6 cellular contexts compared by ENCODE assay signal in genomic region chr12:63663005-63663404, GRCh38. TPM values are rescaled to one million over a fixed set of nuclear protein-coding genes. Genes with fewer than 3 reads are reported as not detected.
DNase-seq lines count a peak whose midpoint lies in the region; ATAC-seq, FAIRE-seq and TF ChIP-seq lines count a peak whose summit lies in the region.
"Not testable (repeated sequence)": the region's sequence is repeated elsewhere in the genome, so short reads cannot be mapped to it uniquely, and the experiment has no call there.
"Had no signal": no experiment of that assay in that cellular context is flagged by ENCODE, and none has a peak within 500 bp of the region (broad histone marks: within the 10 kb centered on the region; RNA-seq: fewer than 3 reads in every experiment).

No MANE protein-coding gene starts in this region.

- not testable (repeated sequence) for H2BK120ac ChIP-seq in IMR-90 (ENCODE audit: low read depth, low read length); H1 (replicated peaks; ENCODE audit: low read depth, low read length)

- not testable (repeated sequence) for H3K9me3 ChIP-seq in IMR-90 (ENCODE audit: control insufficient read depth, insufficient read depth, low read length); H1 (ENCODE audit: insufficient read depth in 2 of 2, low read depth in 1 of 2, low read length in 1 of 2)

- not testable (repeated sequence) for H2AK9ac ChIP-seq in IMR-90 (replicated peaks; ENCODE audit: low read depth, low read length, poor library complexity)

- H3K4me1 ChIP-seq in IMR-90 (ENCODE audit: control insufficient read depth, insufficient read depth, low read length); H1 (replicated peaks in 1 of 4; ENCODE audit: control insufficient read depth in 3 of 4, insufficient read depth in 4 of 4, low read length in 3 of 4): not testable (repeated sequence)
- peaks cover 51% of the 10 kb centered on the region for H3K4me1 ChIP-seq in KMS-11 (ENCODE audit: low read depth, poor library complexity, severe bottlenecking)

- H4K20me1 ChIP-seq in IMR-90 (ENCODE audit: insufficient read depth, low read length); KMS-11 (ENCODE audit: insufficient read depth); H1 (replicated peaks in 1 of 2; ENCODE audit: control insufficient read depth in 1 of 2, insufficient read depth in 2 of 2, low read length in 2 of 2): not testable (repeated sequence)

- TF ChIP-seq CTCF in IMR-90 (conservative IDR thresholded peaks at IDR 0.05; ENCODE audit: low read depth, low read length); KMS-11 (conservative IDR thresholded peaks at IDR 0.05; ENCODE audit: low read depth, low read length); H1 (IDR thresholded peaks at IDR 0.05; ENCODE audit: control extremely low read depth in 1 of 3, insufficient read depth in 1 of 3, low read depth in 1 of 3, low read length in 3 of 3): not testable (repeated sequence)

- WGBS in IMR-90 (ENCODE audit: extremely low coverage in 2 of 2, insufficient read length in 1 of 2), 2 experiments, result no CpG with 5 or more reads among the region's 7 CpGs
- WGBS in H1 (ENCODE audit: extremely low coverage in 1 of 2, insufficient coverage in 1 of 2, insufficient read length in 1 of 2, insufficient replicate concordance in 2 of 2, low coverage in 1 of 2, low lambda C conversion rate in 2 of 2, missing lambda C conversion rate in 1 of 2), 2 experiments, result 86% methylated on average over 7 of the region's 7 CpGs; no CpG with 5 or more reads in 1 of the 2 experiments

- not testable (repeated sequence) for H2AK5ac ChIP-seq in IMR-90 (ENCODE audit: low read depth, low read length); H1 (ENCODE audit: low read depth, low read length)

- not testable (repeated sequence) for FAIRE-seq in H1 (lab: Jason Lieb, UNC)

- H2BK15ac ChIP-seq in IMR-90 (ENCODE audit: low read depth, low read length); H1 (ENCODE audit: low read length): not testable (repeated sequence)

- H2BK5ac ChIP-seq in IMR-90 (ENCODE audit: low read depth, low read length, poor library complexity, severe bottlenecking); H1 (ENCODE audit: low read depth, low read length): not testable (repeated sequence)

- CTCF ChIA-PET in IMR-90 (lab: Yijun Ruan, JAX); H1 (lab: Charles Lee; ENCODE audit: partially characterized antibody): not testable (repeated sequence)

- not testable (repeated sequence) for H3K79me1 ChIP-seq in IMR-90 (ENCODE audit: low read depth in 1 of 2, low read length in 2 of 2); H1 (ENCODE audit: low read depth, low read length)

- not testable (repeated sequence) for H3K79me2 ChIP-seq in KMS-11 (ENCODE audit: insufficient read depth, low read depth); H1 (ENCODE audit: control insufficient read depth in 1 of 2, insufficient read depth in 2 of 2, low read length in 2 of 2)

- not testable (repeated sequence) for H3K9me1 ChIP-seq in IMR-90 (ENCODE audit: insufficient read depth, low read length)

- H3K23ac ChIP-seq in IMR-90 (ENCODE audit: low read depth, low read length); H1 (ENCODE audit: insufficient read length): not testable (repeated sequence)

- H3K36me3 ChIP-seq in IMR-90 (ENCODE audit: control insufficient read depth, insufficient read depth, low read length); KMS-11 (ENCODE audit: insufficient read depth); H1 (ENCODE audit: control insufficient read depth in 2 of 4, insufficient read depth in 4 of 4, low read length in 3 of 4): not testable (repeated sequence)

- not testable (repeated sequence) for H3K4ac ChIP-seq in IMR-90 (ENCODE audit: low read depth, low read length); H1 (replicated peaks; ENCODE audit: insufficient read length, low read depth, low read length)

- not testable (repeated sequence) for H3K23me2 ChIP-seq in H1 (ENCODE audit: low read depth, low read length)

- not testable (repeated sequence) for H2AFZ ChIP-seq in IMR-90 (replicated peaks; ENCODE audit: low read length, poor library complexity); KMS-11 (ENCODE audit: low read depth); H1 (ENCODE audit: low read length)

- not testable (repeated sequence) for H3K14ac ChIP-seq in IMR-90 (replicated peaks; ENCODE audit: low read depth, low read length); H1 (ENCODE audit: insufficient read length)

- not testable (repeated sequence) for H4K91ac ChIP-seq in IMR-90 (ENCODE audit: insufficient read depth, low read depth, low read length); H1 (replicated peaks; ENCODE audit: insufficient read length, low read length)

- not testable (repeated sequence) for TF ChIP-seq POLR2A in IMR-90 (IDR thresholded peaks at IDR 0.05; ENCODE audit: low read depth, low read length); H1 (IDR thresholded peaks at IDR 0.05; ENCODE audit: control extremely low read depth in 1 of 2, low read depth in 2 of 2, low read length in 2 of 2)

- intact Hi-C loops in IMR-90 (cut with micrococcal nuclease), result not testable (repeated sequence)

- not testable (repeated sequence) for TF ChIP-seq EP300 in H1 (IDR thresholded peaks at IDR 0.05; ENCODE audit: borderline replicate concordance in 1 of 2, low read depth in 2 of 2, low read length in 2 of 2)

- H2BK12ac ChIP-seq in H1 (ENCODE audit: low read depth, low read length), result not testable (repeated sequence)

- H3K18ac ChIP-seq in IMR-90 (ENCODE audit: low read depth, low read length); H1 (ENCODE audit: extremely low read depth, low read length): not testable (repeated sequence)

- H3K4me2 ChIP-seq in IMR-90 (ENCODE audit: low read depth, low read length); H1 (ENCODE audit: insufficient read depth in 1 of 2, low read depth in 2 of 2, low read length in 2 of 2): not testable (repeated sequence)
- H3K4me2 ChIP-seq in KMS-11, result peak overlapping the region; percentile 66; the same call in 1 of the 2 replicates

- H3K27me3 ChIP-seq in IMR-90 (ENCODE audit: control insufficient read depth, insufficient read depth, low read length); KMS-11 (ENCODE audit: insufficient read depth, low read depth); H1 (replicated peaks in 1 of 4; ENCODE audit: control insufficient read depth in 3 of 4, extremely low read depth in 1 of 4, insufficient read depth in 3 of 4, low read length in 3 of 4): not testable (repeated sequence)

- not testable (repeated sequence) for BruUV-seq in IMR-90 (replicated peaks; lab: Mats Ljungman, UMichigan)

- not testable (repeated sequence) for H3K56ac ChIP-seq in IMR-90 (ENCODE audit: extremely low read depth, insufficient read depth, low read length); H1 (replicated peaks; ENCODE audit: insufficient read length, low read depth, low read length)

- not testable (repeated sequence) for H4K5ac ChIP-seq in IMR-90 (ENCODE audit: low read depth, low read length); H1 (ENCODE audit: insufficient read length, low read depth, low read length)

- H4K8ac ChIP-seq in IMR-90 (ENCODE audit: low read depth in 2 of 2, low read length in 2 of 2); H1 (ENCODE audit: extremely low read depth, insufficient read depth, low read length): not testable (repeated sequence)

- not testable (repeated sequence) for ATAC-seq in IMR-90 (ENCODE audit: low read depth)

- TF ChIP-seq RAD21 in IMR-90 (IDR thresholded peaks at IDR 0.05; ENCODE audit: low read length); H1 (IDR thresholded peaks at IDR 0.05 in 1 of 2, conservative IDR thresholded peaks at IDR 0.05 in 1 of 2; ENCODE audit: low read depth in 2 of 2, low read length in 2 of 2): not testable (repeated sequence)

- not testable (repeated sequence) for H3K9ac ChIP-seq in IMR-90 (ENCODE audit: low read depth, low read length); KMS-11; H1 (replicated peaks in 1 of 4; ENCODE audit: extremely low read depth in 1 of 4, low read depth in 3 of 4, low read length in 3 of 4)

- DNase-seq in IMR-90; H1 (ENCODE audit: low read depth in 1 of 2, low spot score in 2 of 2): not testable (repeated sequence)
- peak; percentile 47 for DNase-seq in amniotic epithelial cell (ENCODE audit: low read depth)

- in situ Hi-C loops in IMR-90 (cut with MboI; ENCODE audit: low sequenced_read_pairs), result not testable (repeated sequence)

- not testable (repeated sequence) for H3K4me3 ChIP-seq in IMR-90 (ENCODE audit: insufficient read depth, low read depth, low read length); KMS-11 (IDR thresholded peaks at IDR 0.05; ENCODE audit: insufficient read depth, low read depth, low read length); H1 (ENCODE audit: extremely low read depth in 1 of 4, insufficient read depth in 2 of 4, low read depth in 3 of 4, low read length in 4 of 4)

- dilution Hi-C loops in IMR-90 (cut with HindIII; ENCODE audit: low sequenced_read_pairs, unreplicated experiment), result not testable (repeated sequence)

- not testable (repeated sequence) for H2BK20ac ChIP-seq in IMR-90 (ENCODE audit: low read depth, low read length); H1 (ENCODE audit: low read length)

- POLR2A ChIA-PET in IMR-90 (lab: Charles Lee; ENCODE audit: unreplicated experiment); H1 (lab: Charles Lee; ENCODE audit: partially characterized antibody): not testable (repeated sequence)

- H3K27ac ChIP-seq in IMR-90 (ENCODE audit: insufficient read depth, low read length); H1 (ENCODE audit: low read depth, low read length): not testable (repeated sequence)
- H3K27ac ChIP-seq in KMS-11, result peak overlapping the region; percentile 41; the same call in 1 of the 2 replicates

RNA-seq across cellular contexts. Expression of gene DPY19L2, which starts 5.3 kb away (rescaled TPM):
- 0.90 and 1.4 TPM in 2 replicates for total RNA-seq in IMR-90 (2012; rRNA removed)
- polyA plus RNA-seq in IMR-90 (2012; rRNA removed) (0.90 and 1.6 TPM in 2 replicates), H1 (2011; rRNA removed) (1.1 and 2.2 TPM in 2 replicates)
- 0.08 and 0.42 TPM in 2 replicates for polyA plus RNA-seq in IMR-90 (2012; cell fraction: cytosol; rRNA removed)
- 2.6 and 17.8 TPM in 2 replicates for polyA plus RNA-seq in IMR-90 (2012; cell fraction: nucleus; rRNA removed; ENCODE audit: low replicate concordance)
- 2.2 and 3.3 TPM in 2 replicates for total RNA-seq in H1 (2021; fragmentation: NEBNext Ultra II Directional; extraction: Animal tissue kit (Norgen Biotek cat#: 25700))
- 3.6 TPM for polyA plus RNA-seq in H1 (2011; cell fraction: cytosol; rRNA removed)
- polyA plus RNA-seq in H1 (2011; cell fraction: nucleus; rRNA removed), result 4.0 TPM
- 1.8 to 4.0 TPM (median 2.8 TPM) in 4 replicates for polyA plus RNA-seq in H1 (2012, experiment 1 of 2)
- polyA plus RNA-seq in H1 (2012, experiment 2 of 2), result 0.38 TPM
- 1.6 TPM for polyA plus RNA-seq in H1 (2013, experiment 1 of 2)
- polyA plus RNA-seq in H1 (2013, experiment 2 of 2), result 1.5 TPM
- polyA minus RNA-seq in H1 (2011; rRNA and poly(A)+ RNA removed), result 2.0 and 4.7 TPM in 2 replicates
- 2.9 TPM for polyA minus RNA-seq in H1 (2011; cell fraction: cytosol; rRNA and poly(A)+ RNA removed)
- 4.9 TPM for polyA minus RNA-seq in H1 (2011; cell fraction: nucleus; rRNA and poly(A)+ RNA removed)
- total RNA-seq: Caco-2; CD4-positive, alpha-beta T cell had no signal
